ENCODE assay signal across 8 cellular contexts in the genomic region with DNA sequence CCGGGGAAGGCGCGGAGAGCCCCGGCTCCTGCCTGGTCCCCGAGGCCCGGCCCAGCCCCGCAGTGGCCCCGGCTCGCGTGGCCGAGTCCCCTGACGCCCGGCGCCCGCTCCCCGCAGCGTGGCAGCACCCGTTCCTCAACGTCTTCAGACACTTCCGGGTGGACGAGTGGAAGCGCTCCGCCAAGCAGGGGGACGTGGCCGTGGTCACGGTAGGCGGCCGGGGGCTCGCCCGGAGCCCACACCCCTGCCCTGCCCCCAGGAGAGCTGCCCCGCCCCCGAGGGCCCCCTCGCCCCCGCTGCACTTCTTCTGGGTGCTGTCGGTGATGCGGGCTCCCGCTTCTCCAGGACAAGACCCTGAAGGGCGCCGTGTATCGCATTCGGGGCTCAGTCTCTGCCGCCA. TPM values are rescaled to one million over a fixed set of nuclear protein-coding genes. Genes with fewer than 3 reads are reported as not detected.
DNase-seq lines count a peak whose midpoint lies in the region; ATAC-seq and FAIRE-seq lines count a peak whose summit lies in the region.

No MANE protein-coding gene starts in this region.

- H3K4me1 Mint-ChIP-seq in central memory CD8-positive, alpha-beta T cell: no peaks in the 10 kb centered on the region

- H3K9me3 Mint-ChIP-seq in central memory CD8-positive, alpha-beta T cell: no peaks in the 10 kb centered on the region

- H3K4me3 ChIP-seq in MG63: peak overlapping the region; percentile 66
- H3K4me3 ChIP-seq in muscle layer of duodenum (ENCODE audit: low read depth in 1 of 2, low read length in 2 of 2): peak overlapping the region; percentile 30 to 86

- no peak for ATAC-seq in central memory CD8-positive, alpha-beta T cell (replicated peaks; ENCODE audit: extremely low read depth, poor library complexity, severe bottlenecking)
- no peak for ATAC-seq in GM18520 (IDR thresholded peaks at IDR 0.05; ENCODE audit: unreplicated experiment)
- ATAC-seq in HG02610 (IDR thresholded peaks at IDR 0.05; ENCODE audit: unreplicated experiment): no peak

- H3K27ac ChIP-seq in muscle layer of duodenum (ENCODE audit: low read length): no peak overlapping the region

- peak overlapping the region; percentile 67 for H3K4me3 Mint-ChIP-seq in central memory CD8-positive, alpha-beta T cell

- peaks cover 57% of the 10 kb centered on the region for H3K36me3 ChIP-seq in MG63
- peaks cover 0 to 6% of the 10 kb centered on the region in 2 donors for H3K36me3 ChIP-seq in muscle layer of duodenum (ENCODE audit: control insufficient read depth in 1 of 2, insufficient read depth in 2 of 2, low read length in 2 of 2)

- H3K4me1 ChIP-seq in muscle layer of duodenum (ENCODE audit: control insufficient read depth in 1 of 2, insufficient read depth in 2 of 2, low read length in 2 of 2): peaks cover 0 to 29% of the 10 kb centered on the region in 2 donors

- H3K9me3 ChIP-seq in MG63 (no peaks in the 10 kb centered on the region), muscle layer of duodenum (ENCODE audit: control insufficient read depth in 1 of 2, low read length in 2 of 2) (no peaks in the 10 kb centered on the region)

- no peak for FAIRE-seq in GM19239 (lab: Jason Lieb, UNC)

- H3K27ac Mint-ChIP-seq in central memory CD8-positive, alpha-beta T cell (ENCODE audit: low read depth): peak overlapping the region; percentile 55

- peaks cover 5% of the 10 kb centered on the region for H3K36me3 Mint-ChIP-seq in central memory CD8-positive, alpha-beta T cell (ENCODE audit: insufficient read depth)

- H3K27me3 Mint-ChIP-seq in central memory CD8-positive, alpha-beta T cell: no peaks in the 10 kb centered on the region

- no peaks in the 10 kb centered on the region for H3K27me3 ChIP-seq in MG63
- H3K27me3 ChIP-seq in muscle layer of duodenum (ENCODE audit: low read depth, low read length): no peaks in the 10 kb centered on the region

- DNase-seq in AG08396 (ENCODE audit: low spot score): peak; percentile 72
- peak; percentile 65 for DNase-seq in GM19239 (ENCODE audit: insufficient read length, low spot score)
- peak; percentile 56 for DNase-seq in MG63
- DNase-seq in central memory CD8-positive, alpha-beta T cell (ENCODE audit: low spot score in 2 of 2): no peak
- no peak for DNase-seq in NCI-H2227 treated with DMSO at 0.1 percent for 48 hours (lab: John Stamatoyannopoulos, UW)

RNA-seq across cellular contexts. Expression of a gene that starts 0.5 kb away (rescaled TPM):
- 6.0 and 17.3 TPM in 2 replicates for total RNA-seq in MG63 (2014; rRNA removed; shearing (Covaris generic); ENCODE audit: low replicate concordance)

RNA-seq across cellular contexts. Expression of a gene that starts 8.0 kb away (rescaled TPM):
- 22.2 and 50.3 TPM in 2 replicates for total RNA-seq in MG63 (2014; rRNA removed; shearing (Covaris generic); ENCODE audit: low replicate concordance)

RNA-seq across cellular contexts. Expression of a gene that starts 13.5 kb away (rescaled TPM):
- 145 and 183 TPM in 2 replicates for total RNA-seq in MG63 (2014; rRNA removed; shearing (Covaris generic); ENCODE audit: low replicate concordance)

RNA-seq across cellular contexts. Expression of a gene that starts 18.3 kb away (rescaled TPM):
- 48.7 and 72.8 TPM in 2 replicates for total RNA-seq in MG63 (2014; rRNA removed; shearing (Covaris generic); ENCODE audit: low replicate concordance)

RNA-seq across cellular contexts. Expression of a gene that starts 18.9 kb away (rescaled TPM):
- total RNA-seq in MG63 (2014; rRNA removed; shearing (Covaris generic); ENCODE audit: low replicate concordance): not detected in 2 replicates

Comparison
In these comparisons a context has a peak if more than half of its experiments do, and no peak if none do; other contexts are left out.
1. DNase-seq: peak in AG08396 (single experiment), GM19239 (single experiment) and MG63 (single experiment); none in central memory CD8-positive, alpha-beta T cell (0 of 2) and NCI-H2227 treated with DMSO at 0.1 percent for 48 hours (single experiment).